8 cellular contexts compared by ENCODE assay signal in the genomic region with DNA sequence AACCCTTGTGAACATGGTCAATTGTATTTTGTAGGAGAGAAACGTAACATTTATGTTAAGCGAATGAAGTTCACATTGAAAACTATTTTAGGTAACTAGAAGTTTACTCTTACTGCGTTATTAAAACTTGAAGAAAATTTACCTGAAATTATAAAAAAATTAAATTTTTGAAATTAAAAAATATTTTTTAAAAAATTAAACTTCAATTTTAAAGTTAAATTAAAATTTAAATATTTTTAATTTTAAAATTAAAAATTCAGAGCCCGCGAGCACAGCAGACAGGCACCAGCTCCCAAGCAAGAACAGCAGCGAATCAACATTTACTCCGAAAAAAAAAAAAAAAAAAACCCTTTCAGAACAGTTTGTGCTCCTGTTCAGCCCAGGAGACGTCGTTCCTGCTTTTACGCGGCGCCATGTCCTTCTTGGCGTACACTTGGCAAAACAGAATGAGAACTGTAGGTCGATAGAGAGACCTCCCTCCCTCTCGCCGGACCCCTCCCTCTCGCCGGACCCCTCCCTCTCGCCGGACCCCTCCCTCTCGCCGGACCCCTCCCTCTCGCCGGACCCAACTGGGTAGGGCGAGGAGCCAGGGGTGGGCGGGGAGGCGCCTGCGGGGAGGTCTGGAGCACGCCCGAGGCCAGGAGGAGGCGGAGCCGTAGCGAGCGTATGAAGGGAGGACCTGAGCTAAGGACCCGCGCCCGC.
A peak's percentile ranks its signal among the peaks of the same experiment; 100 is the strongest.
DNase-seq lines count a peak whose midpoint lies in the region; ATAC-seq and TF ChIP-seq lines count a peak whose summit lies in the region.

No MANE protein-coding gene starts in this region.

- DNase-seq in AG08396 (ENCODE audit: low spot score) (peak; percentile 73), OCI-LY7 (ENCODE audit: low spot score) (peak; percentile 27), epithelial cell of proximal tubule (ENCODE audit: low read depth) (no peak), natural killer cell (no peak), D341Med (ENCODE audit: low spot score) (no peak), SK-N-DZ (ENCODE audit: low spot score) (no peak)

- peak overlapping the region; percentile 55 for H3K4me3 Mint-ChIP-seq in natural killer cell

- H3K4me3 ChIP-seq in OCI-LY7 (ENCODE audit: low read depth, low read length, poor library complexity, severe bottlenecking) (peak overlapping the region; percentile 33), epithelial cell of proximal tubule (ENCODE audit: low read depth, low read length) (peak overlapping the region; percentile 45)

- H3K36me3 Mint-ChIP-seq in natural killer cell, result no peaks in the 10 kb centered on the region

- no peaks in the 10 kb centered on the region for H3K79me2 ChIP-seq in OCI-LY7 (ENCODE audit: insufficient read depth, low read depth, low read length)

- peaks cover 8% of the 10 kb centered on the region; the same call in 1 of the 2 replicates for H3K9me3 ChIP-seq in OCI-LY7 (ENCODE audit: low read length)

- no peak overlapping the region for H3K27ac ChIP-seq in OCI-LY7 (ENCODE audit: low read depth, low read length, poor library complexity, severe bottlenecking)

- intact Hi-C loops in OCI-LY7 (cut with micrococcal nuclease; ENCODE audit: unreplicated experiment), result no loop called here
- intact Hi-C loops in natural killer cell (cut with micrococcal nuclease), result loop anchor here (5.0 kb wide), 1 partner anchor 562 kb away; no protein-coding TSS in a partner anchor

- no peak for TF ChIP-seq CTCF in OCI-LY7 (conservative IDR thresholded peaks at IDR 0.05; ENCODE audit: low read length)
- no peak for TF ChIP-seq CTCF in epithelial cell of proximal tubule (conservative IDR thresholded peaks at IDR 0.05; ENCODE audit: low read depth, low read length)
- no peak for TF ChIP-seq CTCF in natural killer cell (IDR thresholded peaks at IDR 0.05)

- CTCF ChIA-PET in OCI-LY7 (lab: Charles Lee; ENCODE audit: unreplicated experiment), result interaction anchor here (0.6 kb wide), 1 partner anchor 281 kb away, joined by 3 read pairs; no protein-coding TSS in a partner anchor

- H4K20me1 ChIP-seq in OCI-LY7 (ENCODE audit: insufficient read depth, low read length), result no peaks in the 10 kb centered on the region

- H3K9me2 ChIP-seq in OCI-LY7 (ENCODE audit: insufficient read depth, low read length), result no peaks in the 10 kb centered on the region

- ATAC-seq in GM18907 (IDR thresholded peaks at IDR 0.05; ENCODE audit: unreplicated experiment), result peak; percentile 46
- ATAC-seq in natural killer cell, result peak in 1 of 3 donors; percentile 48
- no peak for ATAC-seq in esophagus mucosa

- H3K9me3 Mint-ChIP-seq in natural killer cell, result no peaks in the 10 kb centered on the region

- H3K4me2 ChIP-seq in OCI-LY7 (ENCODE audit: low read length), result peak overlapping the region; percentile 42

- H3K4me1 ChIP-seq in OCI-LY7 (ENCODE audit: insufficient read depth, low read length, poor library complexity, severe bottlenecking), result peaks cover 26% of the 10 kb centered on the region

- no peaks in the 10 kb centered on the region for H3K36me3 ChIP-seq in OCI-LY7 (ENCODE audit: insufficient read depth, low read length)

- POLR2A ChIA-PET in OCI-LY7 (lab: Charles Lee), result no interaction called here

- peaks cover 0 to 6% of the 10 kb centered on the region in 2 donors for H3K4me1 Mint-ChIP-seq in natural killer cell

- H3K27me3 Mint-ChIP-seq in natural killer cell (ENCODE audit: low read depth in 2 of 2), result peaks cover 11 to 22% of the 10 kb centered on the region in 2 donors

- no TSS peak for BruUV-seq in OCI-LY7 (replicated peaks; lab: Mats Ljungman, UMichigan)

- peak overlapping the region; percentile 83; the same call in 1 of the 2 replicates for H2AFZ ChIP-seq in OCI-LY7 (ENCODE audit: low read length)

- no peak overlapping the region for H3K27ac Mint-ChIP-seq in natural killer cell

Comparison
In these comparisons a context has a peak if more than half of its experiments do, and no peak if none do; other contexts are left out.
1. DNase-seq: peak in AG08396 (single experiment) and OCI-LY7 (single experiment); none in epithelial cell of proximal tubule (single experiment), natural killer cell (single experiment), D341Med (single experiment) and SK-N-DZ (single experiment).